Comparison of ENCODE assay signal across 8 cellular contexts in the genomic region with DNA sequence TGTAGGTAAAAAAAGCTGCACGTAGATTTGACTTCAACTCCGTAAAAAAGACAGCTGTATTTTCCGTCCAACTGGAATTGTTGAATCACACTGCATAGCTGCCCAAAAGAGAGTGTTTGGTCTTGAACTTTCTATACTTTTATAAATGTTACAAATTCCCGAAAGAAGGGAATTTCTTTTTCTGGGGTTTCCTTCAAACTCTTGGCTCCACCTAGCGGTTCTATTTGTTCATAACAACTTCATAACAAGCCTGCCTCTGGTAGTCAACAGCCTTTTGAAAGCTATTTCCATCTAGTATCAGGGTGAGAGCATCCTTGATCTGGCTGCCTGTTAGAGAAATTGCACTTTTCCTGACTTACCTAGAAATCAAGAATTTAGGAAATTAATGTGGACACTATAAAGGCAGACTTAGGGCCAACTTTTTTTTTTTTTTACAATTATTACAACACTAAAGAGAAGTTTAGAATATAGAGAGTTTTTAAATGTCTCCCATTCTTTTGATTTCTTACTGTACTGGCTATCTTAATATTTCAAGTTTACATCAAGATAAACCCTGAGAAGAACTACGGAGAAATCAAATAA. TPM values are rescaled to one million over a fixed set of nuclear protein-coding genes. Genes with fewer than 3 reads are reported as not detected.
DNase-seq lines count a peak whose midpoint lies in the region; ATAC-seq and TF ChIP-seq lines count a peak whose summit lies in the region.

No MANE protein-coding gene starts in this region.

- no peak overlapping the region for H2AFZ ChIP-seq in hepatocyte

- WGBS in hepatocyte (ENCODE audit: low lambda C conversion rate, missing lambda C conversion rate) = 37% methylated on average over 6 of the region's 6 CpGs

- in situ Hi-C loops in HAP-1 (cut with MboI; ENCODE audit: low sequenced_read_pairs) (no loop called here), astrocyte of the cerebellum (cut with HindIII; ENCODE audit: low sequenced_read_pairs) (no loop called here)

- H3K27ac ChIP-seq in hepatocyte = no peak overlapping the region

- H3K4me1 ChIP-seq in HAP-1 (no peaks in the 10 kb centered on the region), hepatocyte (ENCODE audit: insufficient read depth) (no peaks in the 10 kb centered on the region)

- no peaks in the 10 kb centered on the region for H3K9me2 ChIP-seq in hepatocyte (replicated peaks; ENCODE audit: insufficient read depth)

- H3K79me2 ChIP-seq in hepatocyte = no peaks in the 10 kb centered on the region

- H3K4me2 ChIP-seq in hepatocyte = no peak overlapping the region

- DNase-seq in CMK (ENCODE audit: low read depth) (peak; percentile 5), HAP-1 (ENCODE audit: low spot score in 2 of 2) (peak; percentile 46 to 71), NCI-H748 treated with DMSO at 0.1 percent for 48 hours (lab: John Stamatoyannopoulos, UW) (peak; percentile 28), astrocyte of the cerebellum (ENCODE audit: low read depth) (peak; percentile 55), hepatocyte (ENCODE audit: low spot score) (peak; percentile 83), skeletal muscle cell (ENCODE audit: low read depth) (peak; percentile 22)
- DNase-seq in stimulated activated naive CD4-positive, alpha-beta T cell treated with Interleukin-2 at 50 U/mL for 16 hours (lab: John Stamatoyannopoulos, UW) = no peak

- H3K4me3 ChIP-seq in HAP-1 (no peak overlapping the region), astrocyte of the cerebellum (ENCODE audit: low read depth, low read length) (no peak overlapping the region), hepatocyte (no peak overlapping the region), skeletal muscle cell (ENCODE audit: low read depth, low read length) (no peak overlapping the region)

- no peaks in the 10 kb centered on the region for H3K9me3 ChIP-seq in HAP-1
- H3K9me3 ChIP-seq in hepatocyte (ENCODE audit: low read depth) = no peaks in the 10 kb centered on the region

- no peaks in the 10 kb centered on the region for H4K20me1 ChIP-seq in hepatocyte (ENCODE audit: insufficient read depth, poor library complexity, severe bottlenecking)

- H3K36me3 ChIP-seq in HAP-1 (replicated peaks) = no peaks in the 10 kb centered on the region; the same call in 1 of the 2 replicates
- no peaks in the 10 kb centered on the region for H3K36me3 ChIP-seq in hepatocyte (replicated peaks; ENCODE audit: insufficient read depth, low read depth)

- TF ChIP-seq CTCF in astrocyte of the cerebellum (IDR thresholded peaks at IDR 0.05; ENCODE audit: low read depth, low read length, missing control alignments) (peak; percentile 60), hepatocyte (IDR thresholded peaks at IDR 0.05; ENCODE audit: poor library complexity) (peak; percentile 80)

- no peaks in the 10 kb centered on the region for H3K27me3 ChIP-seq in HAP-1 (ENCODE audit: low read depth)
- H3K27me3 ChIP-seq in hepatocyte = no peaks in the 10 kb centered on the region

- no peak for ATAC-seq in GM21447 (IDR thresholded peaks at IDR 0.05; ENCODE audit: unreplicated experiment)

RNA-seq across cellular contexts. Expression of gene TMEM185B, which starts 48.1 kb away (rescaled TPM):
- 25.2 and 26.2 TPM in 2 replicates for total RNA-seq in hepatocyte
- 20.8 and 24.0 TPM in 2 replicates for polyA plus RNA-seq in hepatocyte
